Comparison of ENCODE assay signal across 8 cellular contexts in genomic region chr1:23367791-23368561, GRCh38. TPM values are rescaled to one million over a fixed set of nuclear protein-coding genes. Genes with fewer than 3 reads are reported as not detected.
DNase-seq lines count a peak whose midpoint lies in the region; ATAC-seq and TF ChIP-seq lines count a peak whose summit lies in the region.

No MANE protein-coding gene starts in this region.

- no peaks in the 10 kb centered on the region for H3K27me3 ChIP-seq in left lung

- H3K9me3 Mint-ChIP-seq in CD14-positive monocyte, result peaks cover 11 to 24% (median 21%) of the 10 kb centered on the region in 7 donors
- peaks cover 5% of the 10 kb centered on the region for H3K9me3 Mint-ChIP-seq in dendritic cell treated with granulocyte-macrophage colony-stimulating factor and Interleukin-4, amounts not matched to agents 40 ng/mL and 50 ng/mL, for 4 days

- ATAC-seq in GM19395 (IDR thresholded peaks at IDR 0.05; ENCODE audit: unreplicated experiment) (peak; percentile 91), HG03558 (IDR thresholded peaks at IDR 0.05; ENCODE audit: extremely low read depth, unreplicated experiment) (peak; percentile 79), left lung (peak; percentile 93)

- peaks cover 14 to 37% of the 10 kb centered on the region in 2 donors for H3K4me1 ChIP-seq in left lung

- H3K36me3 Mint-ChIP-seq in CD14-positive monocyte, result peaks cover 21 to 34% of the 10 kb centered on the region in 2 donors
- H3K36me3 Mint-ChIP-seq in dendritic cell treated with granulocyte-macrophage colony-stimulating factor and Interleukin-4, amounts not matched to agents 40 ng/mL and 50 ng/mL, for 4 days (ENCODE audit: low read depth), result peaks cover 57% of the 10 kb centered on the region

- H3K36me3 ChIP-seq in left lung, result peaks cover 3 to 35% of the 10 kb centered on the region in 2 donors

- H3K27ac Mint-ChIP-seq in CD14-positive monocyte, result peak overlapping the region; percentile 91 to 97 (median 93)
- peak overlapping the region; percentile 95 for H3K27ac Mint-ChIP-seq in dendritic cell treated with granulocyte-macrophage colony-stimulating factor and Interleukin-4, amounts not matched to agents 40 ng/mL and 50 ng/mL, for 4 days

- H3K9me3 ChIP-seq in left lung, result peaks cover 3 to 20% of the 10 kb centered on the region in 2 donors

- peak overlapping the region; percentile 97 to 99 for H3K27ac ChIP-seq in left lung

- H3K4me1 Mint-ChIP-seq in CD14-positive monocyte, result peaks cover 31% of the 10 kb centered on the region
- peaks cover 40% of the 10 kb centered on the region for H3K4me1 Mint-ChIP-seq in dendritic cell treated with granulocyte-macrophage colony-stimulating factor and Interleukin-4, amounts not matched to agents 40 ng/mL and 50 ng/mL, for 4 days (ENCODE audit: low read depth)

- H3K27me3 Mint-ChIP-seq in CD14-positive monocyte (ENCODE audit: low read depth in 3 of 3), result peaks cover 0 to 3% (median 2%) of the 10 kb centered on the region in 3 donors
- H3K27me3 Mint-ChIP-seq in dendritic cell treated with granulocyte-macrophage colony-stimulating factor and Interleukin-4, amounts not matched to agents 40 ng/mL and 50 ng/mL, for 4 days, result peaks cover 2% of the 10 kb centered on the region

- DNase-seq in CD14-positive monocyte (ENCODE audit: low spot score) (peak; percentile 97), NCI-H748 (lab: John Stamatoyannopoulos, UW; ENCODE audit: unreplicated experiment) (peak; percentile 97), left lung (peak; percentile 98 to 99)
- peak; percentile 88 to 98 for DNase-seq in activated CD4-positive, alpha-beta T cell treated with anti-CD3 and anti-CD28 coated beads, Interleukin-2, amount 50 U/mL, for 24 hours (ENCODE audit: low read depth in 1 of 2, low spot score in 1 of 2)
- peak; percentile 98 for DNase-seq in stimulated activated CD4-positive, alpha-beta T cell treated with anti-CD3 and anti-CD28 coated beads, Interleukin-2, amount 100 ng/mL, for 4 hours (ENCODE audit: low read depth)

- intact Hi-C loops in CD14-positive monocyte (cut with micrococcal nuclease), result loop anchor here (1.0 to 10.0 kb wide), 3 partner anchors 23 to 1277 kb away; partner anchors contain the start of genes HNRNPR (in 2 of the 2) and SRRM1 (in 1 of the 2)
- intact Hi-C loops in dendritic cell treated with granulocyte-macrophage colony-stimulating factor and Interleukin-4, amounts not matched to agents 40 ng/mL and 50 ng/mL, for 4 days (cut with micrococcal nuclease), result loop anchor here (1.0 to 2.0 kb wide), 2 partner anchors 24 to 35 kb away; partner anchors contain the start of gene HNRNPR
- intact Hi-C loops in left lung (cut with DNase I), result no loop called here

- H3K4me3 ChIP-seq in left lung, result peak overlapping the region; percentile 77 to 85

- peak overlapping the region; percentile 92 to 96 for H3K4me3 Mint-ChIP-seq in CD14-positive monocyte
- H3K4me3 Mint-ChIP-seq in dendritic cell treated with granulocyte-macrophage colony-stimulating factor and Interleukin-4, amounts not matched to agents 40 ng/mL and 50 ng/mL, for 4 days, result peak overlapping the region; percentile 98

- TF ChIP-seq CTCF in CD14-positive monocyte (IDR thresholded peaks at IDR 0.05) (no peak), left lung (IDR thresholded peaks at IDR 0.05) (peak in 1 of 2 donors; percentile 10)

RNA-seq across cellular contexts. Expression of gene ZNF436, which starts 1.7 kb away (rescaled TPM):
- 1 to 10 TPM; 1.4 to 2.0 TPM for polyA plus RNA-seq in CD14-positive monocyte
- total RNA-seq in left lung, result 10 to 100 TPM in 1 of 2 donors, 1 to 10 TPM in 1; 9.2 to 10.2 TPM

RNA-seq across cellular contexts. Expression of gene HNRNPR, which starts 23.9 kb away (rescaled TPM):
- 100 to 1,000 TPM in 1 of 2 donors, 10 to 100 TPM in 1; 82.9 to 112 TPM for polyA plus RNA-seq in CD14-positive monocyte
- total RNA-seq in left lung, result 100 to 1,000 TPM in 1 of 2 donors, 10 to 100 TPM in 1; 84.3 to 108 TPM

RNA-seq across cellular contexts. Expression of gene TCEA3, which starts 56.6 kb away (rescaled TPM):
- polyA plus RNA-seq in CD14-positive monocyte, result under 1 TPM in 1 of 2 donors, not detected in 1; 0.26 TPM
- total RNA-seq in left lung, result 10 to 100 TPM; 28.3 to 43.2 TPM

Comparison
In these comparisons a context has a peak if more than half of its experiments do, and no peak if none do; other contexts are left out.
1. Peak in every context shown above with its lines: DNase-seq, ATAC-seq, H3K4me3 ChIP-seq and H3K27ac ChIP-seq.
2. intact Hi-C loops: an anchor here in CD14-positive monocyte (1.0 to 10.0 kb wide) and dendritic cell treated with granulocyte-macrophage colony-stimulating factor and Interleukin-4, amounts not matched to agents 40 ng/mL and 50 ng/mL, for 4 days (1.0 to 2.0 kb wide); none called in left lung.